ENCODE assay signal across 19 cellular contexts in the genomic region with DNA sequence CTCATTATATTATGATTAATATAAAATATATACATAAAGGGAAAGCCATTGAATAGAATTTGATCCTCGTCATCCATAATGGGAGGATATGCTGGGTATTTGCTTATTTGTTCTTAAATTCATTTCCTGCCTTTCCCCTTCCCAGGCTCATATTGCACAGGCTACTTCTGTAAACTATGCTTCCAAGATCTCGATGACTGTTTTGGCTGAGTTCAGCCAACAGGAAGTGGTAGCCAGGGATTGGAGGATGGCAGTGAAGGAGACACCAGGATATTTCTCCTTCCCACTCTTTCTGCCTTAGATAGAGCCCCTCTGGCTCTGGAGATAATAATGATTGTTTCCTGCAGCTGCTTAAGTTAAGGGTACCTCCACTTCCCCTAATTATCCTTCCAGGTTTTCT. TPM values are rescaled to one million over a fixed set of nuclear protein-coding genes. Genes with fewer than 3 reads are reported as not detected.
DNase-seq lines count a peak whose midpoint lies in the region; ATAC-seq and TF ChIP-seq lines count a peak whose summit lies in the region.
"Had no signal": no experiment of that assay in that cellular context is flagged by ENCODE, and none has a peak within 500 bp of the region (broad histone marks: within the 10 kb centered on the region; RNA-seq: fewer than 3 reads in every experiment).

No MANE protein-coding gene starts in this region.

- H3K4me3 ChIP-seq in cardiac fibroblast (replicated peaks in 1 of 2; ENCODE audit: low read depth in 2 of 2, low read length in 2 of 2), result no peak overlapping the region
- H3K4me3 ChIP-seq: left lung had no signal

- no peak for TF ChIP-seq CTCF in cardiac fibroblast (IDR thresholded peaks at IDR 0.05; ENCODE audit: low read depth, low read length)

- DNase-seq in Daoy (ENCODE audit: low read depth) (peak; percentile 42), NCI-H2029 (lab: John Stamatoyannopoulos, UW) (peak; percentile 29), cardiac fibroblast (ENCODE audit: low read depth in 2 of 2) (peak; percentile 55 to 63), kidney tubule cell (ENCODE audit: low spot score) (peak; percentile 21), GDM1 (lab: John Stamatoyannopoulos, UW) (no peak), NAMALWA (ENCODE audit: low spot score) (no peak)
- no peak for DNase-seq in central memory CD4-positive, alpha-beta T cell
- DNase-seq: activated CD4-positive, alpha-beta T cell treated with anti-CD3 and anti-CD28 coated beads, Interleukin-2, amount 10 ng/mL, durations not matched to agents 24 days and 14 days; activated T-cell treated with anti-CD3 and anti-CD28 coated beads, Interleukin-2, amount 50 U/mL, for 48 hours; amygdala; CD4-positive, CD25-positive, alpha-beta regulatory T cell; effector CD4-positive, alpha-beta T cell; GF-D8; hippocampal formation; left lung; NCI-H1105; stimulated activated naive CD8-positive, alpha-beta T cell treated with anti-CD3 and anti-CD28 coated beads, Interleukin-15, amount 100 ng/mL, for 72 hours had no signal

- no peak for ATAC-seq in HG02938 (IDR thresholded peaks at IDR 0.05; ENCODE audit: unreplicated experiment)
- ATAC-seq: left lung; natural killer cell treated with Interleukin-12 subunit alpha and Interleukin-12 subunit beta and Interleukin-15 and Interleukin-18, amount 100 ng/mL, for 72 hours; stimulated activated naive CD8-positive, alpha-beta T cell treated with anti-CD3 and anti-CD28 coated beads, Interleukin-15, amount 100 ng/mL, for 72 hours had no signal

RNA-seq across cellular contexts. Expression of a gene that starts 44.3 kb away (rescaled TPM):
- total RNA-seq in Daoy (2014; rRNA removed; shearing (Covaris generic)), result 76.7 and 78.1 TPM in 2 replicates

Comparison
In these comparisons a context has a peak if more than half of its experiments do, and no peak if none do; other contexts are left out.
1. DNase-seq: peak in Daoy (single experiment), NCI-H2029 (single experiment), cardiac fibroblast (2 of 2) and kidney tubule cell (single experiment); none in GDM1 (single experiment), NAMALWA (single experiment) and central memory CD4-positive, alpha-beta T cell (single experiment).